In genomic region chr5:151267481-151268275, GRCh38 we compare ENCODE assay signal across 31 cellular contexts. TPM values are rescaled to one million over a fixed set of nuclear protein-coding genes. Genes with fewer than 3 reads are reported as not detected.
"Had no signal": no experiment of that assay in that cellular context is flagged by ENCODE, and none has a peak within 500 bp of the region (broad histone marks: within the 10 kb centered on the region; RNA-seq: fewer than 3 reads in every experiment).

No MANE protein-coding gene starts in this region.

- H3K4me3 Mint-ChIP-seq: activated CD4-positive, alpha-beta memory T cell treated with anti-CD3 and anti-CD28 coated beads, Interleukin-2, amount 10 ng/mL, durations not matched to agents 7 days and 5 days; activated CD4-positive, alpha-beta T cell treated with anti-CD3 and anti-CD28 coated beads, Interleukin-2, amount 10 ng/mL, durations not matched to agents 24 days and 14 days; activated CD8-positive, alpha-beta memory T cell treated with anti-CD3 and anti-CD28 coated beads, Interleukin-2, amount 10 ng/mL, durations not matched to agents 7 days and 5 days; activated naive CD8-positive, alpha-beta T cell; central memory CD8-positive, alpha-beta T cell; naive thymus-derived CD4-positive, alpha-beta T cell; neural progenitor cell had no signal

- H3K27ac Mint-ChIP-seq: activated CD4-positive, alpha-beta memory T cell treated with anti-CD3 and anti-CD28 coated beads, Interleukin-2, amount 10 ng/mL, durations not matched to agents 7 days and 5 days; activated CD4-positive, alpha-beta T cell treated with anti-CD3 and anti-CD28 coated beads, Interleukin-2, amount 10 ng/mL, durations not matched to agents 24 days and 14 days; activated CD8-positive, alpha-beta memory T cell treated with anti-CD3 and anti-CD28 coated beads, Interleukin-2, amount 10 ng/mL, durations not matched to agents 7 days and 5 days; activated naive CD8-positive, alpha-beta T cell; neural progenitor cell had no signal

- H3K27me3 Mint-ChIP-seq: activated CD4-positive, alpha-beta memory T cell treated with anti-CD3 and anti-CD28 coated beads, Interleukin-2, amount 10 ng/mL, durations not matched to agents 7 days and 5 days; activated CD4-positive, alpha-beta T cell treated with anti-CD3 and anti-CD28 coated beads, Interleukin-2, amount 10 ng/mL, durations not matched to agents 24 days and 14 days; activated CD8-positive, alpha-beta memory T cell treated with anti-CD3 and anti-CD28 coated beads, Interleukin-2, amount 10 ng/mL, durations not matched to agents 7 days and 5 days; activated naive CD8-positive, alpha-beta T cell; central memory CD8-positive, alpha-beta T cell; naive thymus-derived CD4-positive, alpha-beta T cell had no signal

- DNase-seq: activated CD4-positive, alpha-beta memory T cell treated with anti-CD3 and anti-CD28 coated beads, Interleukin-2, amount 10 ng/mL, durations not matched to agents 7 days and 5 days; activated CD4-positive, alpha-beta T cell treated with anti-CD3 and anti-CD28 coated beads, Interleukin-2, amount 10 ng/mL, durations not matched to agents 24 days and 14 days; activated CD8-positive, alpha-beta memory T cell treated with anti-CD3 and anti-CD28 coated beads, Interleukin-2, amount 10 ng/mL, durations not matched to agents 7 days and 5 days; activated gamma-delta T cell treated with Interleukin-2 at 50 U/mL for 16 hours; activated T-cell treated with anti-CD3 and anti-CD28 coated beads for 4 hours; adrenal gland; effector memory CD4-positive, alpha-beta T cell; gastrocnemius medialis; hippocampal formation; left ventricle myocardium inferior; mucosa of descending colon; naive thymus-derived CD4-positive, alpha-beta T cell; stimulated activated CD4-positive, alpha-beta T cell treated with anti-CD3 and anti-CD28 coated beads, Interleukin-15, amount 100 ng/mL, for 24 hours; stimulated activated CD8-positive, alpha-beta memory T cell treated with anti-CD3 and anti-CD28 coated beads, Interleukin-4, amount 100 ng/mL, for 48 hours; stimulated activated naive CD4-positive, alpha-beta T cell; T-helper 2 cell; upper lobe of left lung had no signal

- H3K9me3 Mint-ChIP-seq: activated CD4-positive, alpha-beta memory T cell treated with anti-CD3 and anti-CD28 coated beads, Interleukin-2, amount 10 ng/mL, durations not matched to agents 7 days and 5 days; central memory CD8-positive, alpha-beta T cell; neural progenitor cell had no signal

- ATAC-seq: activated CD4-positive, CD25-positive, alpha-beta regulatory T cell treated with anti-CD3 and anti-CD28 coated beads, Interleukin-2, amount 50 U/mL, for 24 hours; activated CD8-positive, alpha-beta memory T cell treated with anti-CD3 and anti-CD28 coated beads, Interleukin-2, amount 10 ng/mL, durations not matched to agents 7 days and 5 days; esophagus mucosa; gastrocnemius medialis; mucosa of descending colon; naive thymus-derived CD4-positive, alpha-beta T cell; sciatic nerve had no signal

RNA-seq across cellular contexts. Expression of gene SLC36A3, which starts 35.9 kb away (rescaled TPM):
- total RNA-seq: activated CD4-positive, alpha-beta memory T cell treated with anti-CD3 and anti-CD28 coated beads, Interleukin-2, amount 10 ng/mL, durations not matched to agents 7 days and 5 days; activated CD4-positive, alpha-beta T cell treated with anti-CD3 and anti-CD28 coated beads, Interleukin-2, amount 10 ng/mL, durations not matched to agents 24 days and 14 days; activated CD8-positive, alpha-beta memory T cell treated with anti-CD3 and anti-CD28 coated beads, Interleukin-2, amount 10 ng/mL, durations not matched to agents 7 days and 5 days; adrenal gland; breast epithelium; dermis microvascular lymphatic vessel endothelial cell; endothelial cell of umbilical vein; esophagus mucosa; gastrocnemius medialis; left ventricle myocardium inferior; lung microvascular endothelial cell; mucosa of descending colon; naive thymus-derived CD4-positive, alpha-beta T cell; omental fat pad; posterior vena cava; renal cortical epithelial cell; sciatic nerve; smooth muscle cell; upper lobe of left lung had no signal
